ENCODE assay signal across 9 cellular contexts in the genomic region with DNA sequence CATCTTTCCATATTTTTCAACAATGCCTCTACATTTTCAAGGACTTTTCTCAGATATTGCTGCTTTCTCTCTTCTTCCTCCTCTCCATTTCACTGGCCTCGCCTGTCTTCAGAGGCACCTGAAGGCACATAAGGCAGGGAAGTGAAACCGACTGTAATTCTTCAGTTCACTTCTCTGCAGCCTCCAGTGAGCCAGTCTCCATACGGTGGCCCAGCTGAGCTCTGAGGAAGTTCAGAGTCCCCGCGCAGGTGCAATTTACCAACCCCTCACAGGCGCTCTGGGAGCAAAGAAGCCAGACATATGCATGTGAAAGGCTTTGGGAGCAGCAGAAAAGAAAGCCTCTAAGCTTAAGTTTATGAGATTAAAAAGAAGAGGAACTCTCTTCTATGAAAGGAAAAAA. TPM values are rescaled to one million over a fixed set of nuclear protein-coding genes. Genes with fewer than 3 reads are reported as not detected.
DNase-seq lines count a peak whose midpoint lies in the region; ATAC-seq, FAIRE-seq and TF ChIP-seq lines count a peak whose summit lies in the region.
"Had no signal": no experiment of that assay in that cellular context is flagged by ENCODE, and none has a peak within 500 bp of the region (broad histone marks: within the 10 kb centered on the region; RNA-seq: fewer than 3 reads in every experiment).

No MANE protein-coding gene starts in this region.

- DNase-seq in H9 (peak; percentile 73), iPS-NIHi7 (ENCODE audit: extremely low spot score) (peak; percentile 37), posterior vena cava (ENCODE audit: low spot score) (no peak), H54 (ENCODE audit: insufficient read length, low spot score) (no peak), aorta (no peak), COR-L47 (lab: John Stamatoyannopoulos, UW) (no peak)

- H3K4me3 Mint-ChIP-seq in H9: peak overlapping the region in 1 of 2 experiments; percentile 61; a peak in 2 of 5 replicates

- no peaks in the 10 kb centered on the region for H3K27me3 Mint-ChIP-seq in H9 (ENCODE audit: low read depth)

- TF ChIP-seq POLR2A in H54 (IDR thresholded peaks at IDR 0.05; ENCODE audit: low read depth, low read length): no peak

- no peaks in the 10 kb centered on the region for H4K20me1 ChIP-seq in H9 (ENCODE audit: control insufficient read depth, insufficient read depth, insufficient read length)

- H3K4me3 ChIP-seq in aorta (ENCODE audit: low read length in 2 of 2): no peak overlapping the region

- H3K27me3 ChIP-seq in H9 (ENCODE audit: insufficient read depth, low read length) (no peaks in the 10 kb centered on the region), aorta (ENCODE audit: control insufficient read depth in 1 of 2, insufficient read depth in 2 of 2, low read length in 1 of 2) (peaks cover 0 to 1% of the 10 kb centered on the region in 2 donors)

- H3K79me2 ChIP-seq in H9 (ENCODE audit: insufficient read depth, low read length): no peaks in the 10 kb centered on the region

- H3K23ac ChIP-seq in H9 (ENCODE audit: insufficient read length, low read depth, low read length): no peak overlapping the region

- no peak for FAIRE-seq in H54 (lab: Jason Lieb, UNC)

- H3K4me2 ChIP-seq in H9 (ENCODE audit: insufficient read depth, insufficient read length, low read length): no peak overlapping the region

- peaks cover 0 to 4% (median 0%) of the 10 kb centered on the region in 3 experiments; a peak in 2 of 7 replicates for H3K36me3 Mint-ChIP-seq in H9 (ENCODE audit: insufficient read depth in 1 of 3, low read depth in 3 of 3)

- H3K4me1 Mint-ChIP-seq in H9: peaks cover 53 to 55% of the 10 kb centered on the region in 2 experiments

- H3K56ac ChIP-seq in H9 (ENCODE audit: insufficient read length, low read depth, low read length): no peak overlapping the region

- no peak for TF ChIP-seq CTCF in H9 (conservative IDR thresholded peaks at IDR 0.05)

- no peaks in the 10 kb centered on the region for H3K36me3 ChIP-seq in aorta (ENCODE audit: control insufficient read depth in 1 of 2, insufficient read depth in 2 of 2, low read length in 1 of 2)

- no peak overlapping the region for H3K9ac ChIP-seq in H9 (ENCODE audit: extremely low read depth, insufficient read length, low read length)

- no peak overlapping the region for H2BK20ac ChIP-seq in H9 (ENCODE audit: low read depth, low read length, poor library complexity, severe bottlenecking)

- no peak overlapping the region for H4K8ac ChIP-seq in H9 (replicated peaks; ENCODE audit: insufficient read length, low read depth, low read length)

- H3K9me3 ChIP-seq in H9 (ENCODE audit: control insufficient read depth, low read depth, low read length): no peaks in the 10 kb centered on the region
- H3K9me3 ChIP-seq in aorta (ENCODE audit: control insufficient read depth, low read length): no peaks in the 10 kb centered on the region

- H3K9me3 Mint-ChIP-seq in H9: peaks cover 0 to 3% of the 10 kb centered on the region in 2 experiments; a peak in 2 of 5 replicates

- no peak overlapping the region for H3T11ph ChIP-seq in H9 (ENCODE audit: low read length)

- H3K27ac Mint-ChIP-seq in H9: peak overlapping the region in 2 of 3 experiments; percentile 50 to 73; a peak in 4 of 7 replicates

- no peak overlapping the region for H2BK5ac ChIP-seq in H9 (ENCODE audit: insufficient read length, low read length)

- H2AK5ac ChIP-seq in H9 (ENCODE audit: insufficient read length, low read length): no peak overlapping the region

- H2BK120ac ChIP-seq in H9 (ENCODE audit: low read depth, low read length, poor library complexity, severe bottlenecking): no peak overlapping the region

- no CpG with 5 or more reads among the region's 6 CpGs for WGBS in H9 (ENCODE audit: extremely low coverage, insufficient read length, low lambda C conversion rate)
- 34 to 41% methylated on average over 6 of the region's 6 CpGs for WGBS in aorta, 2 donors

- no peak overlapping the region for H3K4ac ChIP-seq in H9 (ENCODE audit: low read depth, low read length)

- no peak overlapping the region for H2BK12ac ChIP-seq in H9 (ENCODE audit: insufficient read length, low read depth, low read length)

- intact Hi-C loops in posterior vena cava (cut with DNase I): no loop called here
- intact Hi-C loops in aorta (cut with DNase I): loop anchor here in 1 of 2 donors (10.0 kb wide), 1 partner anchor 56 kb away; no protein-coding TSS in a partner anchor

- no peak overlapping the region for H3K18ac ChIP-seq in H9 (ENCODE audit: insufficient read length, low read depth, low read length)

- no peak overlapping the region for H2BK15ac ChIP-seq in H9 (ENCODE audit: low read depth, low read length)

- H3K23me2 ChIP-seq in H9 (ENCODE audit: insufficient read length, low read depth, low read length, poor library complexity, severe bottlenecking): no peaks in the 10 kb centered on the region

- H3K14ac ChIP-seq in H9 (ENCODE audit: insufficient read depth, low read length): no peak overlapping the region

- no peaks in the 10 kb centered on the region for H3K4me1 ChIP-seq in H9 (ENCODE audit: insufficient read depth, low read length)
- no peaks in the 10 kb centered on the region for H3K4me1 ChIP-seq in aorta (ENCODE audit: control insufficient read depth in 1 of 2, insufficient read depth in 2 of 2, low read length in 2 of 2)

- H2AFZ ChIP-seq in H9 (ENCODE audit: low read length): no peak overlapping the region

- H4K91ac ChIP-seq in H9 (ENCODE audit: insufficient read length, low read depth, low read length): no peak overlapping the region

- H3K79me1 ChIP-seq in H9 (ENCODE audit: insufficient read depth, low read depth, low read length, poor library complexity, severe bottlenecking): no peaks in the 10 kb centered on the region

- no peak overlapping the region for H3K27ac ChIP-seq in H9 (ENCODE audit: insufficient read length, low read depth, low read length)
- no peak overlapping the region for H3K27ac ChIP-seq in aorta (ENCODE audit: low read depth in 1 of 2, low read length in 2 of 2)
- H3K27ac ChIP-seq: VCaP had no signal

- ATAC-seq in GM18873 (IDR thresholded peaks at IDR 0.05; ENCODE audit: low FRiP score, unreplicated experiment) (peak; percentile 95), HG03520 (IDR thresholded peaks at IDR 0.05; ENCODE audit: unreplicated experiment) (peak; percentile 97), aorta (ENCODE audit: low FRiP score) (no peak)

- no peak overlapping the region for H4K5ac ChIP-seq in H9 (ENCODE audit: insufficient read length, low read depth, low read length)

RNA-seq across cellular contexts. Expression of a gene that starts 12.4 kb away (rescaled TPM):
- total RNA-seq in H9 (2021) (0.90 and 1.0 TPM in 2 replicates), posterior vena cava (under 1 TPM; 0.33 to 0.46 TPM), aorta (under 1 TPM; 0.09 to 0.36 TPM)
- not detected for polyA plus RNA-seq in aorta

Comparison
In these comparisons a context has a peak if more than half of its experiments do, and no peak if none do; other contexts are left out.
1. DNase-seq: peak in H9 (single experiment) and iPS-NIHi7 (single experiment); none in posterior vena cava (single experiment), H54 (single experiment), aorta (0 of 2) and COR-L47 (single experiment).